In genomic region chr20:18254615-18255014, GRCh38 we compare ENCODE assay signal across 18 cellular contexts.
"Had no signal": no experiment of that assay in that cellular context is flagged by ENCODE, and none has a peak within 500 bp of the region (broad histone marks: within the 10 kb centered on the region; RNA-seq: fewer than 3 reads in every experiment).

No MANE protein-coding gene starts in this region.

- H3K36me3 Mint-ChIP-seq: mesothelial cell of epicardium; natural killer cell; stimulated activated memory B cell treated with anti-CD40 and anti-IgM and Interleukin-4, amounts not matched to agents 10 μg/mL and 1 μg/mL and 100 μg/mL, for 72 hours had no signal

- H3K4me1 ChIP-seq: colonic mucosa, gastrocnemius medialis, spleen, transverse colon had no signal

- ATAC-seq: esophagus mucosa; left cardiac atrium; left ventricle myocardium superior; natural killer cell; sciatic nerve; stimulated activated memory B cell treated with anti-CD40 and anti-IgM and Interleukin-4, amounts not matched to agents 10 μg/mL and 1 μg/mL and 100 μg/mL, for 72 hours had no signal

- H3K27ac ChIP-seq: colonic mucosa, spleen, transverse colon had no signal

- H3K27me3 ChIP-seq: colonic mucosa, gastrocnemius medialis, spleen, transverse colon had no signal

- H3K4me3 ChIP-seq: colonic mucosa, gastrocnemius medialis, spleen, transverse colon had no signal

- H3K9me3 ChIP-seq: colonic mucosa, gastrocnemius medialis, spleen, transverse colon had no signal

- H3K9me3 Mint-ChIP-seq: mesothelial cell of epicardium; natural killer cell; neural crest cell; stimulated activated memory B cell treated with anti-CD40 and anti-IgM and Interleukin-4, amounts not matched to agents 10 μg/mL and 1 μg/mL and 100 μg/mL, for 72 hours; stimulated activated naive CD8-positive, alpha-beta T cell treated with anti-CD3 and anti-CD28 coated beads, Interleukin-15, Interleukin-2, amounts not matched to agents 100 ng/mL and 50 ng/mL, for 24 hours had no signal

- H3K27me3 Mint-ChIP-seq: stimulated activated memory B cell treated with anti-CD40 and anti-IgM and Interleukin-4, amounts not matched to agents 10 μg/mL and 1 μg/mL and 100 μg/mL, for 72 hours had no signal

- H3K4me3 Mint-ChIP-seq: mesothelial cell of epicardium; natural killer cell; neural crest cell; stimulated activated memory B cell treated with anti-CD40 and anti-IgM and Interleukin-4, amounts not matched to agents 10 μg/mL and 1 μg/mL and 100 μg/mL, for 72 hours; stimulated activated naive CD8-positive, alpha-beta T cell treated with anti-CD3 and anti-CD28 coated beads, Interleukin-15, Interleukin-2, amounts not matched to agents 100 ng/mL and 50 ng/mL, for 24 hours had no signal

- H3K27ac Mint-ChIP-seq: mesothelial cell of epicardium; natural killer cell; stimulated activated memory B cell treated with anti-CD40 and anti-IgM and Interleukin-4, amounts not matched to agents 10 μg/mL and 1 μg/mL and 100 μg/mL, for 72 hours; stimulated activated naive CD8-positive, alpha-beta T cell treated with anti-CD3 and anti-CD28 coated beads, Interleukin-15, Interleukin-2, amounts not matched to agents 100 ng/mL and 50 ng/mL, for 24 hours had no signal

- DNase-seq: colonic mucosa; effector CD4-positive, alpha-beta T cell; gastrocnemius medialis; kidney; left cardiac atrium; left ventricle myocardium superior; natural killer cell; spleen; stimulated activated CD4-positive, alpha-beta T cell treated with anti-CD3 and anti-CD28 coated beads, Interleukin-15, amount 100 ng/mL, for 24 hours; stimulated activated CD4-positive, alpha-beta T cell treated with anti-CD3 and anti-CD28 coated beads, Interleukin-1b, Interleukin-23, amount 100 ng/mL, for 48 hours; stimulated activated CD4-positive, alpha-beta T cell treated with anti-CD3 and anti-CD28 coated beads, Interleukin-4, amount 100 ng/mL, for 24 hours; transverse colon had no signal

- H3K4me1 Mint-ChIP-seq: mesothelial cell of epicardium; natural killer cell; neural crest cell; stimulated activated memory B cell treated with anti-CD40 and anti-IgM and Interleukin-4, amounts not matched to agents 10 μg/mL and 1 μg/mL and 100 μg/mL, for 72 hours had no signal

- H3K36me3 ChIP-seq: colonic mucosa, gastrocnemius medialis, spleen, transverse colon had no signal
